In the genomic region with DNA sequence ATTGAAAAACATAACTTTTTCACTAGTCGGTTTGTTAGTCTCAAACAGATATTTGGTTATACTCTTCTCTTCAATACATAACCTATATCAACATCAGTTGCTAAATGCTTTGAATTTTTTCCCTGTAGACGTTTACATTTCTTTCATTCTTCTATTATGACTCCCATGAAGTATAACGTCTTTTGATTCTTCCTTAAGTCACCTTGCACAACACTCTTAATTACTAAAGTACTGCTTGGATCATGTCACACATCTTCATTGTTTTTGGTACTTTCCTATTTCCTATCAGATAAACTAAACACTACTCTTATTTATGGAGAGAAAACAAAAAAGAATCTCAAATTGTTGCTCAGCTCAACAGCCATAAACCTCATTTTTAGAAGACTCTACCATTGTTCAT, we compare ENCODE assay signal across 32 cellular contexts. TPM values are rescaled to one million over a fixed set of nuclear protein-coding genes. Genes with fewer than 3 reads are reported as not detected.
DNase-seq lines count a peak whose midpoint lies in the region; ATAC-seq, FAIRE-seq and TF ChIP-seq lines count a peak whose summit lies in the region.
"Had no signal": no experiment of that assay in that cellular context is flagged by ENCODE, and none has a peak within 500 bp of the region (broad histone marks: within the 10 kb centered on the region; RNA-seq: fewer than 3 reads in every experiment).

No MANE protein-coding gene starts in this region.

- ATAC-seq in RWPE2 (ENCODE audit: low read depth) = peak; percentile 46
- ATAC-seq in activated CD8-positive, alpha-beta T cell treated with anti-CD3 and anti-CD28 coated beads, Interleukin-2, amount 10 ng/mL, durations not matched to agents 7 days and 5 days = no peak
- no peak for ATAC-seq in GM21360 (IDR thresholded peaks at IDR 0.05; ENCODE audit: unreplicated experiment)
- ATAC-seq: activated T-helper 17 cell treated with anti-CD3 and anti-CD28 coated beads, Interleukin-2, amount 50 U/mL, for 72 hours; natural killer cell had no signal

- TF ChIP-seq CTCF in RWPE2 (IDR thresholded peaks at IDR 0.05; ENCODE audit: poor library complexity, severe bottlenecking) = no peak
- TF ChIP-seq CTCF in fibroblast of villous mesenchyme (IDR thresholded peaks at IDR 0.05; ENCODE audit: insufficient read depth, low read depth, low read length) = no peak

- H3K27me3 Mint-ChIP-seq in activated CD8-positive, alpha-beta T cell treated with anti-CD3 and anti-CD28 coated beads, Interleukin-2, amount 10 ng/mL, durations not matched to agents 7 days and 5 days (ENCODE audit: low read depth) = no peaks in the 10 kb centered on the region
- H3K27me3 Mint-ChIP-seq: activated naive CD8-positive, alpha-beta T cell treated with anti-CD3 and anti-CD28 coated beads, Interleukin-2, amount 10 ng/mL, durations not matched to agents 7 days and 5 days; activated T-helper 17 cell treated with anti-CD3 and anti-CD28 coated beads, Interleukin-2, amount 50 U/mL, for 72 hours; brain; type B pancreatic cell had no signal

- H3K27ac Mint-ChIP-seq in activated CD8-positive, alpha-beta T cell treated with anti-CD3 and anti-CD28 coated beads, Interleukin-2, amount 10 ng/mL, durations not matched to agents 7 days and 5 days = no peak overlapping the region
- H3K27ac Mint-ChIP-seq: activated naive CD8-positive, alpha-beta T cell treated with anti-CD3 and anti-CD28 coated beads, Interleukin-2, amount 10 ng/mL, durations not matched to agents 7 days and 5 days; activated T-helper 17 cell treated with anti-CD3 and anti-CD28 coated beads, Interleukin-2, amount 50 U/mL, for 72 hours; brain; natural killer cell; T-helper 2 cell treated with Interferon-gamma antibody and Interleukin-4, amounts not matched to agents 5 μg/mL and 100 μg/mL, for 36 hours; type B pancreatic cell had no signal

- no peak overlapping the region for H3K4me3 Mint-ChIP-seq in activated CD8-positive, alpha-beta T cell treated with anti-CD3 and anti-CD28 coated beads, Interleukin-2, amount 10 ng/mL, durations not matched to agents 7 days and 5 days
- H3K4me3 Mint-ChIP-seq: activated naive CD8-positive, alpha-beta T cell treated with anti-CD3 and anti-CD28 coated beads, Interleukin-2, amount 10 ng/mL, durations not matched to agents 7 days and 5 days; activated T-helper 17 cell treated with anti-CD3 and anti-CD28 coated beads, Interleukin-2, amount 50 U/mL, for 72 hours; brain; natural killer cell; T-helper 2 cell treated with Interferon-gamma antibody and Interleukin-4, amounts not matched to agents 5 μg/mL and 100 μg/mL, for 36 hours; type B pancreatic cell had no signal

- H3K27ac ChIP-seq in RWPE2 (ENCODE audit: poor library complexity, severe bottlenecking) = peak overlapping the region; percentile 8
- H3K27ac ChIP-seq: C4-2B, esophagus squamous epithelium, WERI-Rb-1 had no signal

- DNase-seq in A172 (ENCODE audit: low spot score) = peak; percentile 58
- DNase-seq in H54 (ENCODE audit: insufficient read length, low spot score) = no peak
- no peak for DNase-seq in RWPE2 (ENCODE audit: low spot score)
- peak; percentile 42 for DNase-seq in fibroblast of villous mesenchyme (ENCODE audit: low read depth)
- DNase-seq in activated CD8-positive, alpha-beta T cell treated with anti-CD3 and anti-CD28 coated beads, Interleukin-2, amount 10 ng/mL, durations not matched to agents 7 days and 5 days = no peak
- DNase-seq in SIG-M5 treated with dmso at 0.1 percent for 504 hours (lab: John Stamatoyannopoulos, UW; ENCODE audit: unreplicated experiment) = no peak
- no peak for DNase-seq in NCI-H2029 treated with DMSO at 0.1 percent for 48 hours (lab: John Stamatoyannopoulos, UW)
- DNase-seq: activated CD4-positive, alpha-beta T cell treated with anti-CD3 and anti-CD28 coated beads, Interleukin-2, amount 50 U/mL, for 1 hour; activated naive CD8-positive, alpha-beta T cell treated with anti-CD3 and anti-CD28 coated beads, Interleukin-2, amount 10 ng/mL, durations not matched to agents 7 days and 5 days; esophagus squamous epithelium; H7; Kasumi-1; natural killer cell; NCI-H2081; NCI-H446 treated with DMSO at 0.1 percent for 48 hours; NK-92 treated with Interleukin-12 subunit alpha and Interleukin-12 subunit beta, amount 100 ng/mL, for 24 hours; stimulated activated CD4-positive, alpha-beta T cell treated with anti-CD3 and anti-CD28 coated beads, Interleukin-15, amount 100 ng/mL, for 24 hours; WERI-Rb-1 had no signal

- no peaks in the 10 kb centered on the region for H3K27me3 ChIP-seq in RWPE2 (ENCODE audit: insufficient read depth, poor library complexity, severe bottlenecking)
- H3K27me3 ChIP-seq: esophagus squamous epithelium had no signal

- TF ChIP-seq POLR2A in H54 (IDR thresholded peaks at IDR 0.05; ENCODE audit: low read depth, low read length) = no peak

- H3K36me3 ChIP-seq in RWPE2 (ENCODE audit: low read depth) = no peaks in the 10 kb centered on the region
- H3K36me3 ChIP-seq: esophagus squamous epithelium, WERI-Rb-1 had no signal

- POLR2A ChIA-PET in activated CD8-positive, alpha-beta T cell treated with anti-CD3 and anti-CD28 coated beads, Interleukin-2, amount 10 ng/mL, durations not matched to agents 7 days and 5 days (lab: Charles Lee) = no interaction called here

- no peaks in the 10 kb centered on the region for H3K9me3 Mint-ChIP-seq in activated CD8-positive, alpha-beta T cell treated with anti-CD3 and anti-CD28 coated beads, Interleukin-2, amount 10 ng/mL, durations not matched to agents 7 days and 5 days (ENCODE audit: insufficient read depth)
- H3K9me3 Mint-ChIP-seq: brain; T-helper 2 cell treated with Interferon-gamma antibody and Interleukin-4, amounts not matched to agents 5 μg/mL and 100 μg/mL, for 36 hours had no signal

- H3K9me3 ChIP-seq in RWPE2 (ENCODE audit: severe bottlenecking) = no peaks in the 10 kb centered on the region
- H3K9me3 ChIP-seq: esophagus squamous epithelium had no signal

- no peak overlapping the region for H3K4me3 ChIP-seq in RWPE2 (ENCODE audit: severe bottlenecking)
- H3K4me3 ChIP-seq in fibroblast of villous mesenchyme (ENCODE audit: low read depth, low read length) = no peak overlapping the region
- H3K4me3 ChIP-seq: esophagus squamous epithelium had no signal

- FAIRE-seq in H54 (lab: Jason Lieb, UNC) = peak; percentile 93
- FAIRE-seq: A204.1, colon, D721Med had no signal

- H3K4me1 ChIP-seq in RWPE2 (ENCODE audit: insufficient read depth, poor library complexity, severe bottlenecking) = peaks cover 11% of the 10 kb centered on the region
- H3K4me1 ChIP-seq: esophagus squamous epithelium had no signal

- H3K36me3 Mint-ChIP-seq in activated CD8-positive, alpha-beta T cell treated with anti-CD3 and anti-CD28 coated beads, Interleukin-2, amount 10 ng/mL, durations not matched to agents 7 days and 5 days (ENCODE audit: low read depth) = no peaks in the 10 kb centered on the region
- H3K36me3 Mint-ChIP-seq: activated naive CD8-positive, alpha-beta T cell treated with anti-CD3 and anti-CD28 coated beads, Interleukin-2, amount 10 ng/mL, durations not matched to agents 7 days and 5 days; brain; natural killer cell; type B pancreatic cell had no signal

- no peaks in the 10 kb centered on the region for H3K4me1 Mint-ChIP-seq in activated CD8-positive, alpha-beta T cell treated with anti-CD3 and anti-CD28 coated beads, Interleukin-2, amount 10 ng/mL, durations not matched to agents 7 days and 5 days (ENCODE audit: low read depth)
- H3K4me1 Mint-ChIP-seq: activated naive CD8-positive, alpha-beta T cell treated with anti-CD3 and anti-CD28 coated beads, Interleukin-2, amount 10 ng/mL, durations not matched to agents 7 days and 5 days; activated T-helper 17 cell treated with anti-CD3 and anti-CD28 coated beads, Interleukin-2, amount 50 U/mL, for 72 hours; brain; natural killer cell had no signal

- CTCF ChIA-PET in activated CD8-positive, alpha-beta T cell treated with anti-CD3 and anti-CD28 coated beads, Interleukin-2, amount 10 ng/mL, durations not matched to agents 7 days and 5 days (lab: Charles Lee) = no interaction called here

RNA-seq across cellular contexts. Expression of a gene that starts 23.0 kb away (rescaled TPM):
- 0.17 TPM in 1 of 2 replicates, not detected in the other for total RNA-seq in A172 (2014; rRNA removed; shearing (Covaris generic))
- total RNA-seq in fibroblast of villous mesenchyme = under 0.01 TPM in 1 of 2 replicates, not detected in the other
- not detected for total RNA-seq in activated CD8-positive, alpha-beta T cell treated with anti-CD3 and anti-CD28 coated beads, Interleukin-2, amount 10 ng/mL, durations not matched to agents 7 days and 5 days
- total RNA-seq: activated naive CD8-positive, alpha-beta T cell treated with anti-CD3 and anti-CD28 coated beads, Interleukin-2, amount 10 ng/mL, durations not matched to agents 7 days and 5 days; activated T-helper 17 cell treated with anti-CD3 and anti-CD28 coated beads, Interleukin-2, amount 50 U/mL, for 72 hours; G401; HT-29; mesenteric fat pad; natural killer cell; osteocyte; RPMI7951 had no signal

Comparison
In these comparisons a context has a peak if more than half of its experiments do, and no peak if none do; other contexts are left out.
1. DNase-seq: peak in A172 (single experiment) and fibroblast of villous mesenchyme (single experiment); none in H54 (single experiment), RWPE2 (single experiment), activated CD8-positive, alpha-beta T cell treated with anti-CD3 and anti-CD28 coated beads, Interleukin-2, amount 10 ng/mL, durations not matched to agents 7 days and 5 days (single experiment), SIG-M5 treated with dmso at 0.1 percent for 504 hours (single experiment) and NCI-H2029 treated with DMSO at 0.1 percent for 48 hours (single experiment).